ENCODE assay signal across 5 cellular contexts in genomic region chr3:41127414-41127813, GRCh38.
"Had no signal": no experiment of that assay in that cellular context is flagged by ENCODE, and none has a peak within 500 bp of the region (broad histone marks: within the 10 kb centered on the region; RNA-seq: fewer than 3 reads in every experiment).

No MANE protein-coding gene starts in this region.

- DNase-seq: GM23248, GOT3, H7, HFFc6 had no signal

- H3K27ac ChIP-seq: GM23248, HL-60 had no signal
